In the genomic region with DNA sequence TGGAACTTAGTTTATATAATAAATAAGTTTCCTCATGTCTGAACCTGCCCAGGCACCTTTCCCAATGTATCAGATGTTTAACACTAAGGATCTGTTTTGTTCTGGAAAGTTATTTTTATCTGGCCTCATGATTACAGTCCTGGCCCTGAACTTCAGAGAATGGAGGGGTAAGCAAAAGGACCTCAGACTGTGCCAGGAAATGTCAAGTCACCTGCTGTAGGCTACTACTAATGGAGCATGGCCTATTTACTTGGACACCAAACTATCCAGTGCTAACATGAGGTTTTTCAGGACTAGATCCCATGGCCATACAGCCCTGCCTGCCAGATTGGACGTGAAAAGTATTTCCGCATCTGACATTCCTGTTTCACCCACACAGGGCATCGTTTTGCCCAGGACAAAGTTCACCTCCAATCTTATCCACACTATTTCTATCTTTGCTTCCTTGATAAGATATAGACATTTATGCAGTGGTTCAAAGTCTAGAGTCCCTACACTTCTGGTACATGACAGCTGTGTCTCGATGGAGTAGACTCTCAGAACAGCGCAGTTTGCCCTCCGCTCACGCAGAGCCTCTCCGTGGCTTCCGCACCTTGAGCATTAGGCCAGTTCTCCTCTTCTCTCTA, we compare ENCODE assay signal across 34 cellular contexts. TPM values are rescaled to one million over a fixed set of nuclear protein-coding genes. Genes with fewer than 3 reads are reported as not detected.
A peak's percentile ranks its signal among the peaks of the same experiment; 100 is the strongest.
DNase-seq lines count a peak whose midpoint lies in the region; ATAC-seq, FAIRE-seq and TF ChIP-seq lines count a peak whose summit lies in the region.
"Had no signal": no experiment of that assay in that cellular context is flagged by ENCODE, and none has a peak within 500 bp of the region (broad histone marks: within the 10 kb centered on the region; RNA-seq: fewer than 3 reads in every experiment).

A gene with protein sequence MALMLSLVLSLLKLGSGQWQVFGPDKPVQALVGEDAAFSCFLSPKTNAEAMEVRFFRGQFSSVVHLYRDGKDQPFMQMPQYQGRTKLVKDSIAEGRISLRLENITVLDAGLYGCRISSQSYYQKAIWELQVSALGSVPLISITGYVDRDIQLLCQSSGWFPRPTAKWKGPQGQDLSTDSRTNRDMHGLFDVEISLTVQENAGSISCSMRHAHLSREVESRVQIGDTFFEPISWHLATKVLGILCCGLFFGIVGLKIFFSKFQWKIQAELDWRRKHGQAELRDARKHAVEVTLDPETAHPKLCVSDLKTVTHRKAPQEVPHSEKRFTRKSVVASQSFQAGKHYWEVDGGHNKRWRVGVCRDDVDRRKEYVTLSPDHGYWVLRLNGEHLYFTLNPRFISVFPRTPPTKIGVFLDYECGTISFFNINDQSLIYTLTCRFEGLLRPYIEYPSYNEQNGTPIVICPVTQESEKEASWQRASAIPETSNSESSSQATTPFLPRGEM (plus strand): TSS at position 539 of the 626 bp plus-strand sequence. CDS start 152 bp downstream, outside the sequence.

- no peaks in the 10 kb centered on the region for H3F3A ChIP-seq in GM23338 (replicated peaks; ENCODE audit: low read depth)

- DNase-seq in GM23338 (ENCODE audit: low spot score) (no peak), K562 (ENCODE audit: extremely low read depth in 1 of 4, low spot score in 3 of 4) (no peak), left lobe of liver (ENCODE audit: low spot score) (no peak), sigmoid colon (no peak), suprapubic skin (ENCODE audit: low spot score in 2 of 2) (no peak), NCI-H226 (no peak)
- DNase-seq: activated CD4-positive, alpha-beta T cell treated with anti-CD3 and anti-CD28 coated beads, Interleukin-2, amount 10 ng/mL, durations not matched to agents 24 days and 14 days; activated CD8-positive, alpha-beta memory T cell treated with anti-CD3 and anti-CD28 coated beads for 24 hours; activated T-cell treated with anti-CD3 and anti-CD28 coated beads for 4 hours; AML-193; amygdala; CD4-positive, alpha-beta T cell; cortex of kidney; heart left ventricle; lower lobe of right lung; NCI-H1105 treated with DMSO at 0.1 percent for 48 hours; NCI-H2029; NCI-H524 treated with DMSO at 0.1 percent for 48 hours; nephron progenitor cell; SJCRH30; spleen; stimulated activated CD4-positive, alpha-beta T cell treated with anti-CD3 and anti-CD28 coated beads, Interleukin-2, amount 100 ng/mL, for 24 hours; stimulated activated naive CD8-positive, alpha-beta T cell treated with anti-CD3 and anti-CD28 coated beads, Interleukin-15, Interleukin-2, amounts not matched to agents 100 U/mL and 50 U/mL, for 24 hours; T1000 had no signal

- no peaks in the 10 kb centered on the region for H3K27me3 ChIP-seq in GM23338 (ENCODE audit: insufficient read depth)
- no peaks in the 10 kb centered on the region for H3K27me3 ChIP-seq in K562 (ENCODE audit: control insufficient read depth in 2 of 2, insufficient read depth in 2 of 2, low read length in 2 of 2)
- no peaks in the 10 kb centered on the region for H3K27me3 ChIP-seq in rectal smooth muscle tissue (ENCODE audit: control insufficient read depth, insufficient read depth, low read length)
- H3K27me3 ChIP-seq in sigmoid colon = no peaks in the 10 kb centered on the region
- no peaks in the 10 kb centered on the region for H3K27me3 ChIP-seq in suprapubic skin
- H3K27me3 ChIP-seq: SJCRH30, spleen had no signal

- POLR2A ChIA-PET in K562 (lab: Yijun Ruan, JAX) = interaction anchor here (0.5 kb wide), 1 partner anchor 942 kb away, joined by 3 read pairs; no protein-coding TSS in a partner anchor

- no peak within 1 kb of the TSS for H3K4me3 Mint-ChIP-seq in GM23338
- H3K4me3 Mint-ChIP-seq: activated CD4-positive, alpha-beta T cell treated with anti-CD3 and anti-CD28 coated beads, Interleukin-2, amount 10 ng/mL, durations not matched to agents 24 days and 14 days; CD4-positive, alpha-beta T cell; nephron progenitor cell had no signal

- H3K4me3 ChIP-seq in GM23338 (no peak within 1 kb of the TSS), K562 (no peak within 1 kb of the TSS), rectal smooth muscle tissue (ENCODE audit: low read length) (peak within 1 kb of the TSS; percentile 52), sigmoid colon (no peak within 1 kb of the TSS), suprapubic skin (no peak within 1 kb of the TSS)
- H3K4me3 ChIP-seq: A549, lower lobe of right lung, SJCRH30, spleen had no signal

- no peak for FAIRE-seq in K562 (lab: Jason Lieb, UNC)
- FAIRE-seq: A549, D721Med, HTR-8/SVneo, keratinocyte had no signal

- no peaks in the 10 kb centered on the region for H3K36me3 Mint-ChIP-seq in GM23338 (ENCODE audit: low read depth)
- H3K36me3 Mint-ChIP-seq: activated naive CD4-positive, alpha-beta T cell treated with anti-CD3 and anti-CD28 coated beads, Interleukin-2, amount 50 U/mL, for 72 hours had no signal

- no TSS peak for BruUV-seq in K562 (replicated peaks; lab: Mats Ljungman, UMichigan)

- H4K20me1 ChIP-seq in GM23338 (replicated peaks; ENCODE audit: insufficient read depth) (no peaks in the 10 kb centered on the region), K562 (replicated peaks; ENCODE audit: control insufficient read depth, insufficient read depth, low read length) (no peaks in the 10 kb centered on the region)

- intact Hi-C loops in K562 (cut with micrococcal nuclease) (no loop called here), sigmoid colon (cut with DNase I) (no loop called here)

- H2AFZ ChIP-seq in GM23338 = peak within 1 kb of the TSS; percentile 86; the same call in 1 of the 2 replicates
- H2AFZ ChIP-seq in K562 (ENCODE audit: low read depth, low read length) = peak within 1 kb of the TSS; percentile 26; the same call in 1 of the 2 replicates

- no peaks in the 10 kb centered on the region for H3K36me3 ChIP-seq in GM23338 (ENCODE audit: insufficient read depth)
- no peaks in the 10 kb centered on the region for H3K36me3 ChIP-seq in K562 (ENCODE audit: control insufficient read depth, insufficient read depth, low read length)
- H3K36me3 ChIP-seq in rectal smooth muscle tissue (ENCODE audit: control insufficient read depth, insufficient read depth, low read length) = no peaks in the 10 kb centered on the region
- H3K36me3 ChIP-seq in sigmoid colon = no peaks in the 10 kb centered on the region
- no peaks in the 10 kb centered on the region for H3K36me3 ChIP-seq in suprapubic skin
- H3K36me3 ChIP-seq: heart left ventricle, lower lobe of right lung, SJCRH30, spleen had no signal

- in situ Hi-C loops in K562 (cut with MboI) = no loop called here

- H3K9me3 Mint-ChIP-seq in GM23338 = peaks cover 12% of the 10 kb centered on the region; the same call in 2 of the 3 replicates

- TF ChIP-seq POLR2A in K562 (conservative IDR thresholded peaks at IDR 0.05) (no peak), sigmoid colon (IDR thresholded peaks at IDR 0.05) (no peak), suprapubic skin (IDR thresholded peaks at IDR 0.05) (no peak)

- CTCF ChIA-PET in K562 (lab: Yijun Ruan, JAX; ENCODE audit: low intra/inter-chr PET ratio) = no interaction called here

- no peaks in the 10 kb centered on the region for H3K27me3 Mint-ChIP-seq in GM23338 (ENCODE audit: insufficient read depth, low read depth, poor library complexity)
- H3K27me3 Mint-ChIP-seq: activated CD4-positive, alpha-beta T cell treated with anti-CD3 and anti-CD28 coated beads, Interleukin-2, amount 10 ng/mL, durations not matched to agents 24 days and 14 days; CD4-positive, alpha-beta T cell had no signal

- WGBS in K562 (ENCODE audit: insufficient coverage, low coverage, missing lambda C conversion rate) = 70% methylated on average over 9 of the region's 9 CpGs
- WGBS in sigmoid colon, 2 donors = 16 to 65% methylated on average over 9 of the region's 9 CpGs
- WGBS in suprapubic skin = 91% methylated on average over 9 of the region's 9 CpGs

- no peaks in the 10 kb centered on the region for H3K79me2 ChIP-seq in GM23338 (replicated peaks; ENCODE audit: insufficient read depth)
- no peaks in the 10 kb centered on the region for H3K79me2 ChIP-seq in K562 (ENCODE audit: control insufficient read depth, insufficient read depth, low read length)

- no peak for TF ChIP-seq RAD21 in K562 (CRISPR knock-in tag; conservative IDR thresholded peaks at IDR 0.05 in 1 of 2, IDR thresholded peaks at IDR 0.05 in 1 of 2)

- H3K27ac Mint-ChIP-seq in GM23338 = no peak within 1 kb of the TSS
- H3K27ac Mint-ChIP-seq: activated CD4-positive, alpha-beta T cell treated with anti-CD3 and anti-CD28 coated beads, Interleukin-2, amount 10 ng/mL, durations not matched to agents 24 days and 14 days; CD4-positive, alpha-beta T cell; nephron progenitor cell had no signal

- no peaks in the 10 kb centered on the region for H3K4me1 Mint-ChIP-seq in GM23338
- H3K4me1 Mint-ChIP-seq: activated CD4-positive, alpha-beta T cell treated with anti-CD3 and anti-CD28 coated beads, Interleukin-2, amount 10 ng/mL, durations not matched to agents 24 days and 14 days; nephron progenitor cell had no signal

- no peaks in the 10 kb centered on the region for H3K9me2 ChIP-seq in GM23338 (ENCODE audit: insufficient read depth)

- ATAC-seq in GM23338 (no peak), K562 (no peak), left lobe of liver (peak; percentile 34), GM21360 (IDR thresholded peaks at IDR 0.05; ENCODE audit: unreplicated experiment) (no peak)
- ATAC-seq: A549; activated naive CD4-positive, alpha-beta T cell treated with anti-CD3 and anti-CD28 coated beads, Interleukin-2, amount 50 U/mL, for 72 hours; heart left ventricle; lower lobe of right lung; stimulated activated naive CD8-positive, alpha-beta T cell treated with anti-CD3 and anti-CD28 coated beads, Interleukin-15, Interleukin-2, amounts not matched to agents 100 U/mL and 50 U/mL, for 24 hours had no signal

- no peak for TF ChIP-seq EP300 in K562 (IDR thresholded peaks at IDR 0.05; ENCODE audit: low read length)
- no peak for TF ChIP-seq EP300 in sigmoid colon (IDR thresholded peaks at IDR 0.05)
- no peak for TF ChIP-seq EP300 in suprapubic skin (IDR thresholded peaks at IDR 0.05)

- H3K9me3 ChIP-seq in K562 (replicated peaks; ENCODE audit: control insufficient read depth, insufficient read depth, low read depth, low read length) = no peaks in the 10 kb centered on the region; the same call in 1 of the 2 replicates
- H3K9me3 ChIP-seq in sigmoid colon = peaks cover 0 to 3% (median 0%) of the 10 kb centered on the region in 4 donors
- H3K9me3 ChIP-seq in suprapubic skin = no peaks in the 10 kb centered on the region
- H3K9me3 ChIP-seq: lower lobe of right lung, SJCRH30 had no signal

- H3K9me1 ChIP-seq in K562 (ENCODE audit: control insufficient read depth, insufficient read depth, low read length) = no peaks in the 10 kb centered on the region

- no peak within 1 kb of the TSS for H3K27ac ChIP-seq in GM23338 (ENCODE audit: low read depth)
- no peak within 1 kb of the TSS for H3K27ac ChIP-seq in K562 (ENCODE audit: extremely low read depth, low read depth, low read length)
- no peak within 1 kb of the TSS for H3K27ac ChIP-seq in rectal smooth muscle tissue (ENCODE audit: low read depth, low read length)
- no peak within 1 kb of the TSS for H3K27ac ChIP-seq in sigmoid colon
- no peak within 1 kb of the TSS for H3K27ac ChIP-seq in suprapubic skin
- H3K27ac ChIP-seq: A549, SJCRH30, spleen had no signal

- no peak within 1 kb of the TSS for H3K4me2 ChIP-seq in GM23338
- peak within 1 kb of the TSS; percentile 27; the same call in 1 of the 2 replicates for H3K4me2 ChIP-seq in K562 (ENCODE audit: insufficient read depth, low read length)
- H3K4me2 ChIP-seq: A549 had no signal

- H3K4me1 ChIP-seq in GM23338 (ENCODE audit: insufficient read depth) = no peaks in the 10 kb centered on the region
- H3K4me1 ChIP-seq in K562 (replicated peaks in 1 of 2; ENCODE audit: control insufficient read depth in 2 of 2, insufficient read depth in 2 of 2, low read length in 2 of 2) = peaks cover 0 to 3% of the 10 kb centered on the region in 2 experiments; a peak in 1 of 5 replicates
- no peaks in the 10 kb centered on the region for H3K4me1 ChIP-seq in rectal smooth muscle tissue (ENCODE audit: control insufficient read depth, insufficient read depth, low read length)
- no peaks in the 10 kb centered on the region for H3K4me1 ChIP-seq in sigmoid colon
- no peaks in the 10 kb centered on the region for H3K4me1 ChIP-seq in suprapubic skin
- H3K4me1 ChIP-seq: A549, lower lobe of right lung, SJCRH30, spleen had no signal

- H3K9ac ChIP-seq in K562 (ENCODE audit: insufficient read depth in 1 of 2, low read depth in 2 of 2, low read length in 2 of 2) (no peak within 1 kb of the TSS), rectal smooth muscle tissue (ENCODE audit: low read length) (no peak within 1 kb of the TSS)

- no peak for TF ChIP-seq CTCF in GM23338 (conservative IDR thresholded peaks at IDR 0.05; ENCODE audit: low read depth in 2 of 2)
- no peak for TF ChIP-seq CTCF in K562 (IDR thresholded peaks at IDR 0.05 in 2 of 3, conservative IDR thresholded peaks at IDR 0.05 in 1 of 3; ENCODE audit: insufficient read depth in 2 of 3, low read depth in 1 of 3, low read length in 3 of 3)
- TF ChIP-seq CTCF in sigmoid colon (IDR thresholded peaks at IDR 0.05) = no peak
- no peak for TF ChIP-seq CTCF in suprapubic skin (IDR thresholded peaks at IDR 0.05)

RNA-seq across cellular contexts. Expression of the gene that starts here (rescaled TPM):
- 0.85 TPM in 1 of 2 replicates, not detected in the other for total RNA-seq in GM23338 (2014; rRNA removed; shearing (Covaris generic))
- polyA plus RNA-seq in GM23338 (2016; fragmentation: Nextera tagmentation; extraction: Ambion mirVana) = 0.23 TPM in 1 of 2 replicates, not detected in the other
- 0.16 TPM in 1 of 2 replicates, not detected in the other for total RNA-seq in K562 (2011; cell fraction: chromatin; rRNA removed; ENCODE audit: low replicate concordance)
- total RNA-seq in K562 (2011; cell fraction: nucleolus; rRNA removed) = not detected in 2 replicates
- not detected in 2 replicates for total RNA-seq in K562 (2011; cell fraction: nucleoplasm; rRNA removed)
- total RNA-seq in K562 (2014; rRNA removed) = 0.18 TPM in 1 of 2 replicates, not detected in the other
- total RNA-seq in K562 (2014; rRNA removed; fragmentation: Illumina TruSeq; extraction: Trizol) = 0.07 TPM in 1 of 2 replicates, not detected in the other
- 0.15 TPM in 1 of 2 replicates, not detected in the other for total RNA-seq in K562 (2015; rRNA removed; fragmentation: Illumina TruSeq; extraction: Trizol)
- 0.13 TPM in 1 of 2 replicates, not detected in the other for total RNA-seq in K562 (2021)
- polyA plus RNA-seq in K562 (2011; rRNA removed) = not detected in 2 replicates
- not detected in 2 replicates for polyA plus RNA-seq in K562 (2011; cell fraction: cytosol; rRNA removed)
- polyA plus RNA-seq in K562 (2011; cell fraction: nucleus; rRNA removed) = 0.13 TPM in 1 of 2 replicates, not detected in the other
- polyA plus RNA-seq in K562 (2012) = 0.15 and 0.27 TPM in 2 replicates
- 0.04 TPM in 1 of 2 replicates, not detected in the other for polyA plus RNA-seq in K562 (2014; fragmentation: Illumina TruSeq; extraction: Trizol)
- not detected for polyA plus RNA-seq in K562 (2014; fragmentation: Nextera tagmentation; extraction: Ambion mirVana)
- polyA plus RNA-seq in K562 (2014; rRNA removed) = 0.22 TPM in 1 of 2 replicates, not detected in the other
- polyA minus RNA-seq in K562 (2011; rRNA and poly(A)+ RNA removed) = not detected in 2 replicates
- not detected in 2 replicates for polyA minus RNA-seq in K562 (2011; cell fraction: cytosol; rRNA and poly(A)+ RNA removed)
- not detected in 2 replicates for polyA minus RNA-seq in K562 (2011; cell fraction: nucleus; rRNA and poly(A)+ RNA removed)
- total RNA-seq in left lobe of liver = 0.45 TPM
- under 1 TPM in 2 of 4 donors, not detected in 2; 0.27 to 0.71 TPM for total RNA-seq in sigmoid colon
- 10 to 100 TPM; 15.6 to 32.2 (median 16.0) TPM for polyA plus RNA-seq in sigmoid colon
- total RNA-seq in suprapubic skin = under 1 TPM in 2 of 4 donors, not detected in 2; 0.51 to 0.79 TPM
- total RNA-seq: activated CD4-positive, alpha-beta T cell treated with anti-CD3 and anti-CD28 coated beads, Interleukin-2, amount 10 ng/mL, durations not matched to agents 24 days and 14 days; activated naive CD4-positive, alpha-beta T cell treated with anti-CD3 and anti-CD28 coated beads, Interleukin-2, amount 50 U/mL, for 72 hours; CD4-positive, alpha-beta T cell; fibroblast of villous mesenchyme; M059J; osteoblast; SJCRH30 had no signal
- polyA plus RNA-seq: A549, keratinocyte had no signal

Comparison
In these comparisons a context has a peak if more than half of its experiments do, and no peak if none do; other contexts are left out.
1. RNA of the gene that starts here (polyA plus RNA-seq): 15.6 to 32.2 TPM in sigmoid colon; 0.23 TPM in GM23338 and 0.04 to 0.27 TPM in K562; every median in the first group is over 10 times any median in the second.
2. Peak in ATAC-seq in left lobe of liver; RNA of the gene not detected or under 1 TPM.